In genomic region chr5:138464388-138465287, GRCh38 we compare ENCODE assay signal across 8 cellular contexts. TPM values are rescaled to one million over a fixed set of nuclear protein-coding genes. Genes with fewer than 3 reads are reported as not detected.
DNase-seq lines count a peak whose midpoint lies in the region; ATAC-seq and TF ChIP-seq lines count a peak whose summit lies in the region.

No MANE protein-coding gene starts in this region.

- no peak for TF ChIP-seq POLR2A in lower leg skin (IDR thresholded peaks at IDR 0.05)

- H3K9me3 ChIP-seq in CD8-positive, alpha-beta T cell (ENCODE audit: low read length) = no peaks in the 10 kb centered on the region

- peak overlapping the region; percentile 91 for H3K4me3 Mint-ChIP-seq in CD8-positive, alpha-beta T cell
- peak overlapping the region; percentile 83 for H3K4me3 Mint-ChIP-seq in activated CD4-positive, alpha-beta memory T cell treated with anti-CD3 and anti-CD28 coated beads, Interleukin-2, amount 10 ng/mL, durations not matched to agents 7 days and 5 days

- peaks cover 44% of the 10 kb centered on the region for H3K4me1 ChIP-seq in CD8-positive, alpha-beta T cell (ENCODE audit: insufficient read depth, low read length)

- no peaks in the 10 kb centered on the region for H3K27me3 ChIP-seq in CD8-positive, alpha-beta T cell (ENCODE audit: insufficient read depth, low read length)
- no peaks in the 10 kb centered on the region for H3K27me3 ChIP-seq in HL-60 (ENCODE audit: insufficient read depth, poor library complexity, severe bottlenecking)
- H3K27me3 ChIP-seq in dorsolateral prefrontal cortex = no peaks in the 10 kb centered on the region

- peaks cover 42% of the 10 kb centered on the region for H3K4me1 Mint-ChIP-seq in CD8-positive, alpha-beta T cell (ENCODE audit: low read depth)
- peaks cover 32% of the 10 kb centered on the region for H3K4me1 Mint-ChIP-seq in activated CD4-positive, alpha-beta memory T cell treated with anti-CD3 and anti-CD28 coated beads, Interleukin-2, amount 10 ng/mL, durations not matched to agents 7 days and 5 days

- POLR2A ChIA-PET in CD8-positive, alpha-beta T cell (lab: Charles Lee) = interaction anchor here (1.0 to 2.8 kb wide), 11 partner anchors 9 to 1203 kb away, joined by 3 to 20 read pairs (median 3); partner anchors contain the start of genes ETF1, FAM53C and HSPA9
- POLR2A ChIA-PET in activated CD4-positive, alpha-beta memory T cell treated with anti-CD3 and anti-CD28 coated beads, Interleukin-2, amount 10 ng/mL, durations not matched to agents 7 days and 5 days (lab: Charles Lee) = interaction anchor here (0.6 to 3.9 kb wide), 30 partner anchors 8 to 829 kb away, joined by 3 to 57 read pairs (median 6); partner anchors contain the start of genes BRD8, CDC23, CDC25C and ETF1

- H3K27ac Mint-ChIP-seq in CD8-positive, alpha-beta T cell = peak overlapping the region; percentile 93
- H3K27ac Mint-ChIP-seq in activated CD4-positive, alpha-beta memory T cell treated with anti-CD3 and anti-CD28 coated beads, Interleukin-2, amount 10 ng/mL, durations not matched to agents 7 days and 5 days = peak overlapping the region; percentile 91

- H3K9me3 Mint-ChIP-seq in CD8-positive, alpha-beta T cell = no peaks in the 10 kb centered on the region
- H3K9me3 Mint-ChIP-seq in activated CD4-positive, alpha-beta memory T cell treated with anti-CD3 and anti-CD28 coated beads, Interleukin-2, amount 10 ng/mL, durations not matched to agents 7 days and 5 days = no peaks in the 10 kb centered on the region

- peak; percentile 92 to 97 (median 94) for DNase-seq in CD8-positive, alpha-beta T cell
- DNase-seq in HL-60 (ENCODE audit: low read depth in 1 of 2, low spot score in 1 of 2) = peak; percentile 77 to 94
- DNase-seq in NCI-H82 treated with DMSO at 0.1 percent for 48 hours (lab: John Stamatoyannopoulos, UW; ENCODE audit: unreplicated experiment) = peak; percentile 86
- DNase-seq in activated CD4-positive, alpha-beta memory T cell treated with anti-CD3 and anti-CD28 coated beads, Interleukin-2, amount 10 ng/mL, durations not matched to agents 7 days and 5 days = peak; percentile 97
- peak; percentile 90 to 99 (median 98) for DNase-seq in dorsolateral prefrontal cortex
- DNase-seq in lower leg skin (ENCODE audit: low spot score in 2 of 2) = peak; percentile 98 to 99
- DNase-seq in stimulated activated CD4-positive, alpha-beta T cell treated with anti-CD3 and anti-CD28 coated beads, Interleukin-4, amount 100 ng/mL, for 4 hours = peak; percentile 88 to 97

- 0 to 1% methylated on average over 16 to 43 of the region's 68 CpGs for WGBS in lower leg skin, 2 donors

- H3K27ac ChIP-seq in CD8-positive, alpha-beta T cell (ENCODE audit: low read depth, low read length) = peak overlapping the region; percentile 79
- H3K27ac ChIP-seq in HL-60 (replicated peaks) = peak overlapping the region; percentile 94
- peak overlapping the region; percentile 82 to 99 (median 96) for H3K27ac ChIP-seq in dorsolateral prefrontal cortex

- H3K27me3 Mint-ChIP-seq in CD8-positive, alpha-beta T cell (ENCODE audit: low read depth) = no peaks in the 10 kb centered on the region
- peaks cover 21% of the 10 kb centered on the region for H3K27me3 Mint-ChIP-seq in activated CD4-positive, alpha-beta memory T cell treated with anti-CD3 and anti-CD28 coated beads, Interleukin-2, amount 10 ng/mL, durations not matched to agents 7 days and 5 days

- peak; percentile 68 for TF ChIP-seq CTCF in CD8-positive, alpha-beta T cell (IDR thresholded peaks at IDR 0.05)
- TF ChIP-seq CTCF in HL-60 (IDR thresholded peaks at IDR 0.05; ENCODE audit: insufficient read depth, low read length) (no peak), dorsolateral prefrontal cortex (IDR thresholded peaks at IDR 0.05 in 54 of 56, conservative IDR thresholded peaks at IDR 0.05 in 2 of 56; ENCODE audit: low read depth in 1 of 56, partially characterized antibody in 56 of 56) (peak in 37 of 56 donors; percentile 7 to 71 (median 43)), lower leg skin (IDR thresholded peaks at IDR 0.05) (peak in 1 of 3 donors; percentile 5)

- no peaks in the 10 kb centered on the region for H3K36me3 ChIP-seq in CD8-positive, alpha-beta T cell (ENCODE audit: insufficient read depth, low read length)

- ATAC-seq in CD8-positive, alpha-beta T cell = peak; percentile 67
- ATAC-seq in GM19463 (IDR thresholded peaks at IDR 0.05; ENCODE audit: unreplicated experiment) = peak; percentile 70

- H3K4me3 ChIP-seq in CD8-positive, alpha-beta T cell (ENCODE audit: low read depth, low read length) = peak overlapping the region; percentile 91
- peak overlapping the region; percentile 58 for H3K4me3 ChIP-seq in HL-60 (replicated peaks; ENCODE audit: insufficient read depth, low read length)
- peak overlapping the region; percentile 66 to 100 (median 89) for H3K4me3 ChIP-seq in dorsolateral prefrontal cortex
- H3K4me3 ChIP-seq in lower leg skin (ENCODE audit: low read depth, poor library complexity, severe bottlenecking) = peak overlapping the region; percentile 61

- H3K36me3 Mint-ChIP-seq in CD8-positive, alpha-beta T cell = peaks cover 16% of the 10 kb centered on the region
- peaks cover 13% of the 10 kb centered on the region for H3K36me3 Mint-ChIP-seq in activated CD4-positive, alpha-beta memory T cell treated with anti-CD3 and anti-CD28 coated beads, Interleukin-2, amount 10 ng/mL, durations not matched to agents 7 days and 5 days (ENCODE audit: low read depth)

- intact Hi-C loops in CD8-positive, alpha-beta T cell (cut with DNase I, micrococcal nuclease) = loop anchor here (1.0 to 5.0 kb wide), 10 partner anchors 14 to 1098 kb away; partner anchors contain the start of genes ETF1 (in 2 of the 2), HSPA9 (in 2 of the 2), FAM53C (in 1 of the 2) and SPATA24 (in 1 of the 2)
- intact Hi-C loops in dorsolateral prefrontal cortex (cut with DNase I) = loop anchor here (1.0 to 10.0 kb wide), 6 partner anchors 27 to 800 kb away; partner anchors contain the start of genes ETF1 (in 2 of the 2) and KDM3B (in 1 of the 2)
- intact Hi-C loops in lower leg skin (cut with DNase I; ENCODE audit: low total_unique reads) = loop anchor here (5.0 to 10.0 kb wide), 2 partner anchors 38 to 80 kb away; partner anchors contain the start of gene ETF1

- CTCF ChIA-PET in CD8-positive, alpha-beta T cell (lab: Charles Lee) = interaction anchor here (0.6 to 11.4 kb wide), 13 partner anchors 9 to 115 kb away, joined by 3 to 100 read pairs (median 4); no protein-coding TSS in a partner anchor
- CTCF ChIA-PET in activated CD4-positive, alpha-beta memory T cell treated with anti-CD3 and anti-CD28 coated beads, Interleukin-2, amount 10 ng/mL, durations not matched to agents 7 days and 5 days (lab: Charles Lee) = interaction anchor here (0.7 to 6.2 kb wide), 27 partner anchors 9 to 287 kb away, joined by 3 to 46 read pairs (median 6); partner anchors contain the start of genes CDC23, CDC25C, ETF1 and HSPA9

RNA-seq across cellular contexts. Expression of gene EGR1, which starts 0.6 kb away (rescaled TPM):
- 10 to 100 TPM; 12.1 to 12.7 TPM for total RNA-seq in CD8-positive, alpha-beta T cell
- total RNA-seq in activated CD4-positive, alpha-beta memory T cell treated with anti-CD3 and anti-CD28 coated beads, Interleukin-2, amount 10 ng/mL, durations not matched to agents 7 days and 5 days = 10 to 100 TPM; 21.0 to 21.6 TPM
- total RNA-seq in dorsolateral prefrontal cortex = 100 to 1,000 TPM in 3 of 120 experiments, 10 to 100 TPM in 112, 1 to 10 TPM in 5; 6.0 to 163 (median 19.8) TPM
- total RNA-seq in lower leg skin = 100 to 1,000 TPM in 1 of 4 donors, 10 to 100 TPM in 3; 37.5 to 110 (median 47.8) TPM

RNA-seq across cellular contexts. Expression of gene REEP2, which starts 25.8 kb away (rescaled TPM):
- total RNA-seq in CD8-positive, alpha-beta T cell = under 1 TPM in 1 of 2 experiments, not detected in 1; 0.19 TPM
- 1 to 10 TPM in 1 of 2 experiments, under 1 TPM in 1; 0.76 to 1.1 TPM for total RNA-seq in activated CD4-positive, alpha-beta memory T cell treated with anti-CD3 and anti-CD28 coated beads, Interleukin-2, amount 10 ng/mL, durations not matched to agents 7 days and 5 days
- 100 to 1,000 TPM in 119 of 120 experiments, 10 to 100 TPM in 1; 68.4 to 279 (median 196) TPM for total RNA-seq in dorsolateral prefrontal cortex
- total RNA-seq in lower leg skin = 1 to 10 TPM in 3 of 4 donors, under 1 TPM in 1; 0.95 to 7.6 (median 1.8) TPM

Comparison
In these comparisons a context has a peak if more than half of its experiments do, and no peak if none do; other contexts are left out.
1. Peak in every context shown above with its lines: DNase-seq, ATAC-seq, H3K4me3 ChIP-seq and H3K27ac ChIP-seq.
2. RNA of gene REEP2, which starts 25.8 kb away (total RNA-seq): 68.4 to 279 TPM in dorsolateral prefrontal cortex; 0.95 to 7.6 TPM in lower leg skin, 0.76 to 1.1 TPM in activated CD4-positive, alpha-beta memory T cell treated with anti-CD3 and anti-CD28 coated beads, Interleukin-2, amount 10 ng/mL, durations not matched to agents 7 days and 5 days and 0.19 TPM in CD8-positive, alpha-beta T cell; every median in the first group is over 4 times any median in the second.